ENCODE assay signal across 2 cellular contexts in genomic region chr3:139377378-139377777, GRCh38.
TF ChIP-seq lines count a peak whose summit lies in the region.

No MANE protein-coding gene starts in this region.

TF ChIP-seq in K562, 482 proteins besides CTCF, POLR2A, EP300 and RAD21:
- TF ChIP-seq ARID1B (IDR thresholded peaks at IDR 0.05) (0 out of 2 replicates have a peak, but pooled peaks have one; percentile 10), TSHZ1 (CRISPR knock-in tag; IDR thresholded peaks at IDR 0.05) (no peak), ELK3 (CRISPR knock-in tag; IDR thresholded peaks at IDR 0.05) (no peak), ZNF449 (CRISPR knock-in tag; IDR thresholded peaks at IDR 0.05) (no peak), ATF7 (IDR thresholded peaks at IDR 0.05) (no peak), OTX1 (CRISPR knock-in tag; IDR thresholded peaks at IDR 0.05) (no peak), CBFA2T3 (IDR thresholded peaks at IDR 0.05) (peak; percentile 10; the same call in 1 of the 2 replicates), ZNF398 (CRISPR knock-in tag; IDR thresholded peaks at IDR 0.05) (no peak), MED1 (CRISPR knock-in tag; IDR thresholded peaks at IDR 0.05; ENCODE audit: borderline replicate concordance) (no peak)
TF ChIP-seq in K562: peak in this region for 2.

TF ChIP-seq in HepG2, 621 proteins besides CTCF, POLR2A, EP300 and RAD21:
- TF ChIP-seq ZBTB10 (CRISPR knock-in tag; IDR thresholded peaks at IDR 0.05; ENCODE audit: borderline replicate concordance) (no peak), HNF4A (CRISPR knock-in tag; IDR thresholded peaks at IDR 0.05) (peak; percentile 61)
TF ChIP-seq in HepG2: peak in this region for 1.
